ENCODE assay signal across 22 cellular contexts in the genomic region with DNA sequence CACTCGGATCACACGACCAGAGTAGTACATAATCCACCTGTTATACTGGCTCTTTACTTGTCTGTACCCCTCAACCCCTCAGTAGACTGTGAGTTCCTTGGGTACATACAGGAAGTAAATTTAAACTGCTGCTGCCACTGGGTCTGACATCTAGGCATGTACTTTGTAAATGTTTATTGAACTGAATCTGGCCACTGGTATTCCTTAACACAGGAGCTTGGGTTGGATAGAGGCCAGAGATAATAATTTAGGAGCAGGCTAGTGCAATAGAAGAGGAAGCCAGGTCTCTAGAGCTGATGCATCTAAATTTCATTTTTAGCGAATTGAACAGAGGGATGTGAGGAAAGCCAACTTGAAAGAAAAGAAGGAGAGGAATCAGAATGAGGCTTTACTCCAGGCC.
A peak's percentile ranks its signal among the peaks of the same experiment; 100 is the strongest.
DNase-seq lines count a peak whose midpoint lies in the region; ATAC-seq and TF ChIP-seq lines count a peak whose summit lies in the region.
"Had no signal": no experiment of that assay in that cellular context is flagged by ENCODE, and none has a peak within 500 bp of the region (broad histone marks: within the 10 kb centered on the region; RNA-seq: fewer than 3 reads in every experiment).

No MANE protein-coding gene starts in this region.

- ATAC-seq in memory B cell (ENCODE audit: low read depth): no peak
- ATAC-seq: GM23338 had no signal

- H3K4me1 ChIP-seq in HEK293 (ENCODE audit: control insufficient read depth, insufficient read depth, low read length) (no peaks in the 10 kb centered on the region), adipocyte (ENCODE audit: control insufficient read depth, insufficient read depth, low read length) (no peaks in the 10 kb centered on the region), MM.1S (ENCODE audit: low read length) (no peaks in the 10 kb centered on the region)
- H3K4me1 ChIP-seq: HAP-1 had no signal

- H3K27ac ChIP-seq in HEK293 (ENCODE audit: extremely low read depth, low read depth, low read length) (no peak overlapping the region), MM.1S (ENCODE audit: low read length) (no peak overlapping the region)
- H3K27ac ChIP-seq: HL-60, KMS-11, RWPE1 had no signal

- TF ChIP-seq CTCF in HEK293 (tag by site-specific recombination; IDR thresholded peaks at IDR 0.05): no peak
- TF ChIP-seq CTCF in MM.1S (IDR thresholded peaks at IDR 0.05; ENCODE audit: low read length): no peak

- no peak overlapping the region for H3K4me3 Mint-ChIP-seq in activated naive CD4-positive, alpha-beta T cell treated with anti-CD3 and anti-CD28 coated beads, Interleukin-2, amount 50 U/mL, for 24 hours
- H3K4me3 Mint-ChIP-seq in memory B cell: no peak overlapping the region
- H3K4me3 Mint-ChIP-seq: CD4-positive, CD25-positive, alpha-beta regulatory T cell; GM23338 had no signal

- H3K9ac ChIP-seq in adipocyte (ENCODE audit: low read length): no peak overlapping the region
- no peak overlapping the region for H3K9ac ChIP-seq in MM.1S (ENCODE audit: low read length)
- H3K9ac ChIP-seq: KMS-11 had no signal

- CTCF ChIA-PET in HEK293 (lab: Yijun Ruan, JAX): interaction anchor here (0.6 to 0.7 kb wide), 2 partner anchors 1136 to 1565 kb away, joined by 3 to 4 read pairs; no protein-coding TSS in a partner anchor

- H3K9me3 ChIP-seq in HEK293 (ENCODE audit: control insufficient read depth, insufficient read depth, low read depth, low read length) (no peaks in the 10 kb centered on the region), adipocyte (ENCODE audit: control insufficient read depth, low read length) (peaks cover 5% of the 10 kb centered on the region), MM.1S (replicated peaks; ENCODE audit: insufficient read depth, low read length) (no peaks in the 10 kb centered on the region)
- H3K9me3 ChIP-seq: HAP-1 had no signal

- peak overlapping the region; percentile 23 for H3K27ac Mint-ChIP-seq in activated naive CD4-positive, alpha-beta T cell treated with anti-CD3 and anti-CD28 coated beads, Interleukin-2, amount 50 U/mL, for 24 hours
- peak overlapping the region; percentile 86 for H3K27ac Mint-ChIP-seq in memory B cell
- H3K27ac Mint-ChIP-seq: GM23338 had no signal

- H3K4me2 ChIP-seq in MM.1S (ENCODE audit: low read depth, low read length): no peak overlapping the region
- H3K4me2 ChIP-seq: GM23338, KMS-11 had no signal

- H3F3A ChIP-seq in MM.1S (ENCODE audit: insufficient read depth, low read length): no peaks in the 10 kb centered on the region

- DNase-seq in activated naive CD4-positive, alpha-beta T cell treated with Interleukin-2 at 50 U/mL for 16 hours: no peak
- peak; percentile 1 for DNase-seq in adipocyte (ENCODE audit: low read depth)
- DNase-seq in memory B cell (ENCODE audit: low spot score in 2 of 2): no peak
- DNase-seq in ACHN: no peak
- no peak for DNase-seq in MM.1S
- DNase-seq: CD4-positive, CD25-positive, alpha-beta regulatory T cell; DMS79; NCI-H1105; NCI-H146; NCI-H2029 treated with DMSO at 0.1 percent for 48 hours; NCI-H345; NCI-H524; NCI-H774; NK-92 treated with Interleukin-12 subunit alpha and Interleukin-12 subunit beta, amount 100 ng/mL, for 24 hours; SHP77 treated with DMSO at 0.1 percent for 48 hours had no signal

- H3K36me3 Mint-ChIP-seq in activated naive CD4-positive, alpha-beta T cell treated with anti-CD3 and anti-CD28 coated beads, Interleukin-2, amount 50 U/mL, for 24 hours: peaks cover 35% of the 10 kb centered on the region
- H3K36me3 Mint-ChIP-seq in memory B cell: peaks cover 50% of the 10 kb centered on the region

- H3K9me2 ChIP-seq in MM.1S (replicated peaks; ENCODE audit: insufficient read depth, low read length): no peaks in the 10 kb centered on the region

- H3K4me3 ChIP-seq in HEK293 (ENCODE audit: low read depth, low read length) (no peak overlapping the region), adipocyte (ENCODE audit: low read length) (no peak overlapping the region), MM.1S (ENCODE audit: low read length) (no peak overlapping the region)
- H3K4me3 ChIP-seq: GM23338, HAP-1 had no signal

- in situ Hi-C loops in ACHN (cut with HindIII; ENCODE audit: low pct_ligation_motif_present, low pct_unique_long_range_greater_than_20kb, low sequenced_read_pairs): no loop called here

- H3K9me3 Mint-ChIP-seq in activated naive CD4-positive, alpha-beta T cell treated with anti-CD3 and anti-CD28 coated beads, Interleukin-2, amount 50 U/mL, for 24 hours: no peaks in the 10 kb centered on the region
- H3K9me3 Mint-ChIP-seq in memory B cell: peaks cover 6% of the 10 kb centered on the region

- no peak overlapping the region for H2AFZ ChIP-seq in MM.1S (ENCODE audit: low read length)
- H2AFZ ChIP-seq: GM23338 had no signal

- no peaks in the 10 kb centered on the region for H4K20me1 ChIP-seq in MM.1S (ENCODE audit: insufficient read depth, low read length)

- no peaks in the 10 kb centered on the region for H3K79me2 ChIP-seq in MM.1S (ENCODE audit: low read length)

- H3K36me3 ChIP-seq in HEK293 (ENCODE audit: control insufficient read depth in 2 of 2, insufficient read depth in 1 of 2, low read length in 2 of 2): peaks cover 45 to 93% of the 10 kb centered on the region in 2 experiments
- H3K36me3 ChIP-seq in adipocyte (ENCODE audit: control insufficient read depth, insufficient read depth, low read length, severe bottlenecking): peaks cover 92% of the 10 kb centered on the region
- 0 out of 2 replicates have a peak, but pooled peaks cover 4% of the 10 kb centered on the region for H3K36me3 ChIP-seq in MM.1S (replicated peaks; ENCODE audit: insufficient read depth, low read length)

- no peaks in the 10 kb centered on the region for H3K4me1 Mint-ChIP-seq in activated naive CD4-positive, alpha-beta T cell treated with anti-CD3 and anti-CD28 coated beads, Interleukin-2, amount 50 U/mL, for 24 hours
- peaks cover 2% of the 10 kb centered on the region for H3K4me1 Mint-ChIP-seq in memory B cell
- H3K4me1 Mint-ChIP-seq: GM23338 had no signal

- no peaks in the 10 kb centered on the region for H3K27me3 ChIP-seq in adipocyte (replicated peaks; ENCODE audit: control insufficient read depth, insufficient read depth, low read length)
- H3K27me3 ChIP-seq in MM.1S (replicated peaks; ENCODE audit: insufficient read depth, low read length): no peaks in the 10 kb centered on the region

- no peaks in the 10 kb centered on the region for H3K27me3 Mint-ChIP-seq in activated naive CD4-positive, alpha-beta T cell treated with anti-CD3 and anti-CD28 coated beads, Interleukin-2, amount 50 U/mL, for 24 hours
- no peaks in the 10 kb centered on the region for H3K27me3 Mint-ChIP-seq in memory B cell
- H3K27me3 Mint-ChIP-seq: CD4-positive, CD25-positive, alpha-beta regulatory T cell had no signal

- POLR2A ChIA-PET in HEK293 (lab: Yijun Ruan, JAX): no interaction called here

TF ChIP-seq in HEK293, 187 proteins besides CTCF, POLR2A, EP300 and RAD21:
- TF ChIP-seq ZNF624 (tag by site-specific recombination; IDR thresholded peaks at IDR 0.05) (no peak), ZFP69B (tag by site-specific recombination; IDR thresholded peaks at IDR 0.05) (no peak), ZNF555 (tag by site-specific recombination; conservative IDR thresholded peaks at IDR 0.05) (no peak), ZNF302 (tag by site-specific recombination; IDR thresholded peaks at IDR 0.05; ENCODE audit: low read depth) (no peak), ZNF747 (tag by site-specific recombination; IDR thresholded peaks at IDR 0.05) (no peak), ZNF639 (tag by site-specific recombination; IDR thresholded peaks at IDR 0.05) (no peak), ZBTB17 (tag by site-specific recombination; IDR thresholded peaks at IDR 0.05) (0 out of 2 replicates have a peak, but pooled peaks have one; percentile 17), ZNF26 (tag by site-specific recombination; IDR thresholded peaks at IDR 0.05) (no peak), ZSCAN30 (tag by site-specific recombination; IDR thresholded peaks at IDR 0.05) (peak; percentile 65; the same call in 1 of the 2 replicates), EGR2 (tag by site-specific recombination; IDR thresholded peaks at IDR 0.05; ENCODE audit: low read depth) (no peak), ZNF530 (tag by site-specific recombination; IDR thresholded peaks at IDR 0.05; ENCODE audit: low read depth) (no peak)
